8 cellular contexts compared by ENCODE assay signal in the genomic region with DNA sequence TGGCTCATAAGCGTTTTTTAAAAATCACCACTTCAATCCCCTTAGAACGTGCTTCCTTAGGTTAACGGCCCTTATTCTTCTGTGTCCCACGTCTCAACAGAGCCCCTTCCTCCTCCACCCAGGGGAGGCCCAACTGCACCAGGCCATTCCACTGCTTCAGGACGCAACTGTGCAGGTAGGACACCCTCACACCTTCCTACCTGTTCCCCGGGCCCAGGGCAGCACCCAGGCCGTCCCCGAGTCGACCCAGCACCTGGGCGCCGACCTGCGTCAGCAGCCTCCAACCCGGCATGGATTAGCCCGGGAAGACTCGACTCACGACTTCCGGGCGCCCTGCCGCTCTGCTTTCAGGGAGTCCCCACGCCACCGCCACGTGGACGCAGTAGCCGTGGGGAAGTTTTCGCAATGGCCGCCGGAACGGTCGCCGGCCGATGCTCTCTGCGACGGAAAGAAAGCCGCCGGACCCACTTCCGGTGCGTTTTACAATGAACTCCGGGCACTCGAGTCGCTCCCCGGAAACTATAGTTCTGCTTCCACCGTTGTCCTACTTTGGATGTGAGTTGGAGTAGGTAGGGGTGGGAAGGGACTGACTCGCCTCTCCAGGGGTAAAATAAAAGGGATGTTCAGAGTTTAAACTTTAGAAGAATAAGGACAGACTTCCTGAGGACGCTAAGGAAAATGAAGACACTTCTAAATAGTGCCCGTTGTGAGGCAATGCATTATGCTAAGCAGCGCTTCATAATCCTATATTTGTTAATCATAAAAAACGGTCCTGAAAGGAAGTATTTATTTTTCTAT. TPM values are rescaled to one million over a fixed set of nuclear protein-coding genes. Genes with fewer than 3 reads are reported as not detected.
DNase-seq lines count a peak whose midpoint lies in the region; ATAC-seq and TF ChIP-seq lines count a peak whose summit lies in the region.

MRPL3 (minus strand) TSS at position 442 of the 798 bp plus-strand sequence; CDS start at position 292, 150 bp downstream.

- no peak for TF ChIP-seq CTCF in CD14-positive monocyte (IDR thresholded peaks at IDR 0.05)
- TF ChIP-seq CTCF in left lung (IDR thresholded peaks at IDR 0.05): no peak

- H3K36me3 Mint-ChIP-seq in CD14-positive monocyte: peaks cover 23 to 29% of the 10 kb centered on the region in 2 donors

- ATAC-seq in GM19395 (IDR thresholded peaks at IDR 0.05; ENCODE audit: unreplicated experiment) (peak; percentile 96), HG03558 (IDR thresholded peaks at IDR 0.05; ENCODE audit: extremely low read depth, unreplicated experiment) (peak; percentile 89), left lung (peak; percentile 97)

- DNase-seq in CD14-positive monocyte (ENCODE audit: low spot score) (peak; percentile 84), NCI-H748 (lab: John Stamatoyannopoulos, UW; ENCODE audit: unreplicated experiment) (peak; percentile 91), dermis microvascular lymphatic vessel endothelial cell (ENCODE audit: low read depth in 2 of 2) (peak; percentile 45 to 80), left lung (peak; percentile 90 to 95)
- peak; percentile 74 to 81 for DNase-seq in activated CD4-positive, alpha-beta T cell treated with anti-CD3 and anti-CD28 coated beads, Interleukin-2, amount 50 U/mL, for 4 hours
- DNase-seq in stimulated activated CD4-positive, alpha-beta T cell treated with anti-CD3 and anti-CD28 coated beads, Interleukin-2, amount 100 ng/mL, for 4 hours (ENCODE audit: low read depth): peak; percentile 75

- peak within 1 kb of the TSS; percentile 63 to 84 for H3K27ac ChIP-seq in left lung

- intact Hi-C loops in CD14-positive monocyte (cut with micrococcal nuclease): no loop called here
- intact Hi-C loops in left lung (cut with DNase I): no loop called here

- H3K9me3 ChIP-seq in left lung: no peaks in the 10 kb centered on the region

- no peaks in the 10 kb centered on the region for H3K27me3 Mint-ChIP-seq in CD14-positive monocyte (ENCODE audit: low read depth in 3 of 3)

- peaks cover 0 to 31% of the 10 kb centered on the region in 2 donors for H3K4me1 ChIP-seq in left lung

- H3K27ac Mint-ChIP-seq in CD14-positive monocyte: peak within 1 kb of the TSS; percentile 89 to 96 (median 92)

- H3K36me3 ChIP-seq in left lung: peaks cover 0 to 32% of the 10 kb centered on the region in 2 donors

- H3K4me3 Mint-ChIP-seq in CD14-positive monocyte: peak within 1 kb of the TSS; percentile 96

- H3K4me3 ChIP-seq in left lung: peak within 1 kb of the TSS; percentile 69 to 91

- peaks cover 0 to 8% of the 10 kb centered on the region in 2 donors for H3K27me3 ChIP-seq in left lung

- peaks cover 45% of the 10 kb centered on the region for H3K4me1 Mint-ChIP-seq in CD14-positive monocyte

- peaks cover 0 to 6% (median 0%) of the 10 kb centered on the region in 7 donors for H3K9me3 Mint-ChIP-seq in CD14-positive monocyte

RNA-seq across cellular contexts. Expression of gene MRPL3, which starts in this region (rescaled TPM):
- polyA plus RNA-seq in CD14-positive monocyte: 10 to 100 TPM; 62.9 to 66.3 TPM
- total RNA-seq in dermis microvascular lymphatic vessel endothelial cell (52.3 and 69.6 TPM in 2 replicates), left lung (10 to 100 TPM; 55.6 to 76.5 TPM)

Comparison
In these comparisons a context has a peak if more than half of its experiments do, and no peak if none do; other contexts are left out.
1. Peak in every context shown above with its lines: DNase-seq, ATAC-seq, H3K4me3 ChIP-seq and H3K27ac ChIP-seq.